ENCODE assay signal across 8 cellular contexts in the genomic region with DNA sequence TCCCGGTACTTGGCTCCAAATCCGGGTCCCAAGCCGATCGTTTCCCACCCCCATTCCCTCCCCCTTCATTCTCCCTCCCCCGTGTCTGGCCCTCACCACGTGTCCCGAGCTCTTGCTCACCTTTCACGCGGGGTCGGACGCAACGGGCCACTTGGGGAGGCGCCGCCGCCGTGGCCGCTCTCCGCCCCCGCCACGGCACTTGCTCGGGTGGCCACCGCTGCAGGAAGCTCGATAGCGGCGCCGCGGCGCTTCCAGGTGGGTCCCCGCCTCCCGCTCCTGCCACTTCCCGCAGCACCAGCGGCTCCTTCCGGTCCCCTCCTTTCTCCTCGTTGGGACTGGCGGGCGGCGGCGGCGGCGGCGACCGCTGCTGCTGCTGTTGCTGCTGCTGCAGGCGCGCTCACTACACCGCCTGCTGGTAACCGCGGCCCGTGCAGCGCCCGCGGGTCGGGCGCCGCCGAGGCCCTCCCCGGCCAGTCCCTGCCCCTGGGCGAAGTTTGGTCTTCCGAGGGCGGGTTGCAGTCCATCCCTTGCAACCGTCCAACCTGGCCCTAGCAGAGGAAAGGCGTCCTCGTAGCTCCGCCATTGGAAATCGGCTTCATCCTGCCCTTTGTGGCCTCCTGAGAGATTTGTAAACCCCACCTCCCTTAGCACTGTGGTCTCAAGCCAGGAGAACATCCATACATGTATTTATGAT. TPM values are rescaled to one million over a fixed set of nuclear protein-coding genes. Genes with fewer than 3 reads are reported as not detected.
DNase-seq lines count a peak whose midpoint lies in the region; ATAC-seq, FAIRE-seq and TF ChIP-seq lines count a peak whose summit lies in the region.

No MANE protein-coding gene starts in this region.

- no peak overlapping the region for H2BK20ac ChIP-seq in H1 (ENCODE audit: low read length)

- H2BK5ac ChIP-seq in H1 (ENCODE audit: low read depth, low read length), result peak overlapping the region; percentile 96

- peak overlapping the region; percentile 68; the same call in 1 of the 2 replicates for H2BK12ac ChIP-seq in H1 (ENCODE audit: low read depth, low read length)

- no peaks in the 10 kb centered on the region; the same call in 1 of the 2 replicates for H3K79me1 ChIP-seq in H1 (ENCODE audit: low read depth, low read length)

- no peaks in the 10 kb centered on the region for H3K9me3 ChIP-seq in H1 (ENCODE audit: insufficient read depth in 2 of 2, low read depth in 1 of 2, low read length in 1 of 2)
- no peaks in the 10 kb centered on the region for H3K9me3 ChIP-seq in mesodermal cell (ENCODE audit: control insufficient read depth, low read length)

- H4K5ac ChIP-seq in H1 (ENCODE audit: insufficient read length, low read depth, low read length), result peak overlapping the region; percentile 99

- no peak for FAIRE-seq in H1 (lab: Jason Lieb, UNC)

- peak overlapping the region; percentile 91 for H2BK120ac ChIP-seq in H1 (replicated peaks; ENCODE audit: low read depth, low read length)

- H3K9ac ChIP-seq in H1 (replicated peaks in 1 of 4; ENCODE audit: extremely low read depth in 1 of 4, low read depth in 3 of 4, low read length in 3 of 4), result peak overlapping the region; percentile 90 to 100 (median 96)

- TF ChIP-seq CTCF in H1 (IDR thresholded peaks at IDR 0.05; ENCODE audit: control extremely low read depth in 1 of 3, insufficient read depth in 1 of 3, low read depth in 1 of 3, low read length in 3 of 3), result peak; percentile 70 to 83 (median 75)

- TF ChIP-seq RAD21 in H1 (IDR thresholded peaks at IDR 0.05 in 1 of 2, conservative IDR thresholded peaks at IDR 0.05 in 1 of 2; ENCODE audit: low read depth in 2 of 2, low read length in 2 of 2), result peak; percentile 54 to 69

- peak; percentile 75 for ATAC-seq in GM21367 (IDR thresholded peaks at IDR 0.05; ENCODE audit: unreplicated experiment)

- H2AK5ac ChIP-seq in H1 (ENCODE audit: low read depth, low read length), result peak overlapping the region; percentile 89; the same call in 1 of the 2 replicates

- H3K23ac ChIP-seq in H1 (ENCODE audit: insufficient read length), result no peak overlapping the region

- H3K36me3 ChIP-seq in H1 (ENCODE audit: control insufficient read depth in 2 of 4, insufficient read depth in 4 of 4, low read length in 3 of 4) (no peaks in the 10 kb centered on the region), mesodermal cell (ENCODE audit: control insufficient read depth, insufficient read depth, low read length) (peaks cover 3% of the 10 kb centered on the region)

- peak overlapping the region; percentile 100 for H4K8ac ChIP-seq in H1 (ENCODE audit: extremely low read depth, insufficient read depth, low read length)

- TF ChIP-seq POLR2A in H1 (IDR thresholded peaks at IDR 0.05; ENCODE audit: control extremely low read depth in 1 of 2, low read depth in 2 of 2, low read length in 2 of 2), result peak; percentile 47 to 85

- no peaks in the 10 kb centered on the region; a peak in 2 of 7 replicates for H3K4me1 ChIP-seq in H1 (replicated peaks in 1 of 4; ENCODE audit: control insufficient read depth in 3 of 4, insufficient read depth in 4 of 4, low read length in 3 of 4)
- H3K4me1 ChIP-seq in mesodermal cell (ENCODE audit: control insufficient read depth, insufficient read depth, low read length, poor library complexity, severe bottlenecking), result peaks cover 8% of the 10 kb centered on the region

- H3K27ac ChIP-seq in H1 (ENCODE audit: low read depth, low read length) (peak overlapping the region; percentile 95), mesodermal cell (ENCODE audit: low read depth, low read length, severe bottlenecking) (peak overlapping the region; percentile 99)

- DNase-seq in Caki2 (ENCODE audit: low read depth), result peak; percentile 94
- DNase-seq in HT1080 (ENCODE audit: low read depth), result peak; percentile 95
- DNase-seq in NK-92 treated with Interleukin-12 subunit alpha and Interleukin-12 subunit beta, amount 100 ng/mL, for 24 hours (lab: John Stamatoyannopoulos, UW), result peak; percentile 90
- peak; percentile 71 to 89 (median 81) for DNase-seq in activated CD8-positive, alpha-beta memory T cell treated with anti-CD3 and anti-CD28 coated beads for 48 hours (ENCODE audit: low read depth in 2 of 3, low spot score in 2 of 3)
- DNase-seq in H1 (ENCODE audit: low read depth in 1 of 2, low spot score in 2 of 2), result peak; percentile 75 to 90
- DNase-seq in stimulated activated CD8-positive, alpha-beta memory T cell treated with anti-CD3 and anti-CD28 coated beads, Interleukin-15, amount 100 ng/mL, for 24 hours (ENCODE audit: low read depth), result peak; percentile 81

- 1% methylated on average over 55 of the region's 64 CpGs; no CpG with 5 or more reads in 1 of the 2 experiments for WGBS in H1 (ENCODE audit: extremely low coverage in 1 of 2, insufficient coverage in 1 of 2, insufficient read length in 1 of 2, insufficient replicate concordance in 2 of 2, low coverage in 1 of 2, low lambda C conversion rate in 2 of 2, missing lambda C conversion rate in 1 of 2), 2 experiments
- 0% methylated on average over 51 to 57 of the region's 64 CpGs for WGBS in mesodermal cell (ENCODE audit: insufficient coverage in 2 of 2), 2 experiments

- H3K23me2 ChIP-seq in H1 (ENCODE audit: low read depth, low read length), result peaks cover 4% of the 10 kb centered on the region

- H3K4me3 ChIP-seq in H1 (ENCODE audit: extremely low read depth in 1 of 4, insufficient read depth in 2 of 4, low read depth in 3 of 4, low read length in 4 of 4) (peak overlapping the region; percentile 74 to 98 (median 92)), mesodermal cell (ENCODE audit: extremely low read depth, insufficient read depth, low read length, poor library complexity, severe bottlenecking) (peak overlapping the region; percentile 85)

- TF ChIP-seq EP300 in H1 (IDR thresholded peaks at IDR 0.05; ENCODE audit: borderline replicate concordance in 1 of 2, low read depth in 2 of 2, low read length in 2 of 2), result peak in 1 of 2 experiments; percentile 45; a peak in 1 of 3 replicates

- H3K18ac ChIP-seq in H1 (ENCODE audit: extremely low read depth, low read length), result peak overlapping the region; percentile 96

- in situ Hi-C loops in Caki2 (cut with HindIII; ENCODE audit: low pct_unique_long_range_greater_than_20kb, low sequenced_read_pairs), result no loop called here

- no peak overlapping the region for H2BK15ac ChIP-seq in H1 (ENCODE audit: low read length)

- H2AFZ ChIP-seq in H1 (ENCODE audit: low read length), result peak overlapping the region; percentile 91

- H3K79me2 ChIP-seq in H1 (ENCODE audit: control insufficient read depth in 1 of 2, insufficient read depth in 2 of 2, low read length in 2 of 2), result peaks cover 13 to 40% of the 10 kb centered on the region in 2 experiments

- peak overlapping the region; percentile 96 for H4K91ac ChIP-seq in H1 (replicated peaks; ENCODE audit: insufficient read length, low read length)

- CTCF ChIA-PET in H1 (lab: Charles Lee; ENCODE audit: partially characterized antibody), result interaction anchor here (1.6 kb wide), 1 partner anchor 19 kb away, joined by 5 read pairs; no protein-coding TSS in a partner anchor

- H3K4ac ChIP-seq in H1 (replicated peaks; ENCODE audit: insufficient read length, low read depth, low read length), result peak overlapping the region; percentile 100

- POLR2A ChIA-PET in H1 (lab: Charles Lee; ENCODE audit: partially characterized antibody), result interaction anchor here (0.7 to 3.2 kb wide), 14 partner anchors 9 to 306 kb away, joined by 3 to 57 read pairs (median 3); a partner anchor contains a TSS

- no peaks in the 10 kb centered on the region for H3K27me3 ChIP-seq in H1 (replicated peaks in 1 of 4; ENCODE audit: control insufficient read depth in 3 of 4, extremely low read depth in 1 of 4, insufficient read depth in 3 of 4, low read length in 3 of 4)

- H3K4me2 ChIP-seq in H1 (ENCODE audit: insufficient read depth in 1 of 2, low read depth in 2 of 2, low read length in 2 of 2), result peak overlapping the region; percentile 85 to 86

- H3K14ac ChIP-seq in H1 (ENCODE audit: insufficient read length), result no peak overlapping the region

- H4K20me1 ChIP-seq in H1 (replicated peaks in 1 of 2; ENCODE audit: control insufficient read depth in 1 of 2, insufficient read depth in 2 of 2, low read length in 2 of 2), result peaks cover 0 to 3% of the 10 kb centered on the region in 2 experiments

- peak overlapping the region; percentile 97 for H3K56ac ChIP-seq in H1 (replicated peaks; ENCODE audit: insufficient read length, low read depth, low read length)

TF ChIP-seq in H1, 55 proteins besides CTCF, POLR2A, EP300 and RAD21 (continues in another document):
- TF ChIP-seq RBBP5 (IDR thresholded peaks at IDR 0.05; ENCODE audit: borderline replicate concordance, low read depth, low read length) (peak; percentile 80; the same call in 1 of the 2 replicates), EZH2 (IDR thresholded peaks at IDR 0.05; ENCODE audit: low read depth, low read length, severe bottlenecking) (no peak), PHF8 (conservative IDR thresholded peaks at IDR 0.05; ENCODE audit: low read depth, low read length) (peak; percentile 97), BACH1 (IDR thresholded peaks at IDR 0.05; ENCODE audit: low read length) (peak; percentile 25; the same call in 1 of the 2 replicates), TAF7 (optimal IDR thresholded peaks at IDR 0.05; ENCODE audit: borderline replicate concordance, low read depth, low read length) (peak; percentile 69), SIN3A (conservative IDR thresholded peaks at IDR 0.05 in 1 of 2, IDR thresholded peaks at IDR 0.05 in 1 of 2; ENCODE audit: low read depth in 1 of 2, low read length in 2 of 2) (peak in 1 of 2 experiments; percentile 16; a peak in 1 of 4 replicates), YY1 (IDR thresholded peaks at IDR 0.05; ENCODE audit: low read depth, low read length) (0 out of 2 replicates have a peak, but pooled peaks have one; percentile 50), ASH2L (IDR thresholded peaks at IDR 0.05; ENCODE audit: low read length) (peak; percentile 73)

RNA-seq across cellular contexts. Expression of a gene that starts 0.8 kb away (rescaled TPM):
- 8.1 and 12.3 TPM in 2 replicates for total RNA-seq in Caki2 (2014; rRNA removed; shearing (Covaris generic); ENCODE audit: low replicate concordance)
- total RNA-seq in HT1080 (2014; rRNA removed; shearing (Covaris generic)), result 64.8 and 70.6 TPM in 2 replicates
- 29.7 and 43.3 TPM in 2 replicates for polyA plus RNA-seq in HT1080 (2015; cell fraction: cytosol; rRNA removed)
- polyA plus RNA-seq in HT1080 (2015; cell fraction: nucleus; rRNA removed), result 39.5 and 41.4 TPM in 2 replicates
- total RNA-seq in H1 (2021; fragmentation: NEBNext Ultra II Directional; extraction: Animal tissue kit (Norgen Biotek cat#: 25700)), result 54.6 and 54.7 TPM in 2 replicates
- polyA plus RNA-seq in H1 (2011; rRNA removed), result 8.5 and 12.8 TPM in 2 replicates
- polyA plus RNA-seq in H1 (2011; cell fraction: cytosol; rRNA removed), result 14.5 TPM
- polyA plus RNA-seq in H1 (2011; cell fraction: nucleus; rRNA removed), result 18.8 TPM
- polyA plus RNA-seq in H1 (2012, experiment 1 of 2), result 14.0 to 28.3 TPM (median 16.6 TPM) in 4 replicates
- polyA plus RNA-seq in H1 (2012, experiment 2 of 2), result 2.4 TPM
- polyA plus RNA-seq in H1 (2013, experiment 1 of 2), result 22.4 TPM
- polyA plus RNA-seq in H1 (2013, experiment 2 of 2), result 22.5 TPM
- 39.1 and 47.1 TPM in 2 replicates for polyA minus RNA-seq in H1 (2011; rRNA and poly(A)+ RNA removed)
- polyA minus RNA-seq in H1 (2011; cell fraction: cytosol; rRNA and poly(A)+ RNA removed), result 50.8 TPM
- 158 TPM for polyA minus RNA-seq in H1 (2011; cell fraction: nucleus; rRNA and poly(A)+ RNA removed)
- 31.7 TPM for polyA plus RNA-seq in mesodermal cell (2013, experiment 1 of 2)
- 36.6 TPM for polyA plus RNA-seq in mesodermal cell (2013, experiment 2 of 2)

Comparison
In these comparisons a context has a peak if more than half of its experiments do, and no peak if none do; other contexts are left out.
1. Peak in every context shown above with its lines: DNase-seq, ATAC-seq, H3K4me3 ChIP-seq and H3K27ac ChIP-seq.